In the genomic region with DNA sequence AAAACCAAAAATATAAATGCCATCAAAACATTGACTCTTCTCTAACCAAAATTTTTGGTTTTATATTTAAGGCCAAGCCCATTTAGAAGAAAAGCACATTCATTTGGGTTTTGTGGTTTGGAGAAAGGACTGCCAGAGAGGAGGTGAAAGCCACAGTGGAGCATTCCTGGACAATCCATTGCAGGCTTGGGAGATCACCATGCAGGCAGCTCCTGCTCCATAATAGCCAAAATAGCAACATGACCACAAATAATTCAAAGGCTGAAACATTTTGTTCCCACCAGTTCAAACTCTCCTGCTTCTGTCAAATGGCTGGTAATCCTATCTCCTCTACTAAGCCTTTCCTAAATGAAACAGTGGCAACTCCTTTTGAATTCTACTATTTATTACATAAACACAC, we compare ENCODE assay signal across 1 cellular context.
A peak's percentile ranks its signal among the peaks of the same experiment; 100 is the strongest.
TF ChIP-seq lines count a peak whose summit lies in the region.

No MANE protein-coding gene starts in this region.

TF ChIP-seq in SK-N-SH, 30 proteins besides CTCF, POLR2A, EP300 and RAD21 (continued from another document):
- TF ChIP-seq, protein P1, sequence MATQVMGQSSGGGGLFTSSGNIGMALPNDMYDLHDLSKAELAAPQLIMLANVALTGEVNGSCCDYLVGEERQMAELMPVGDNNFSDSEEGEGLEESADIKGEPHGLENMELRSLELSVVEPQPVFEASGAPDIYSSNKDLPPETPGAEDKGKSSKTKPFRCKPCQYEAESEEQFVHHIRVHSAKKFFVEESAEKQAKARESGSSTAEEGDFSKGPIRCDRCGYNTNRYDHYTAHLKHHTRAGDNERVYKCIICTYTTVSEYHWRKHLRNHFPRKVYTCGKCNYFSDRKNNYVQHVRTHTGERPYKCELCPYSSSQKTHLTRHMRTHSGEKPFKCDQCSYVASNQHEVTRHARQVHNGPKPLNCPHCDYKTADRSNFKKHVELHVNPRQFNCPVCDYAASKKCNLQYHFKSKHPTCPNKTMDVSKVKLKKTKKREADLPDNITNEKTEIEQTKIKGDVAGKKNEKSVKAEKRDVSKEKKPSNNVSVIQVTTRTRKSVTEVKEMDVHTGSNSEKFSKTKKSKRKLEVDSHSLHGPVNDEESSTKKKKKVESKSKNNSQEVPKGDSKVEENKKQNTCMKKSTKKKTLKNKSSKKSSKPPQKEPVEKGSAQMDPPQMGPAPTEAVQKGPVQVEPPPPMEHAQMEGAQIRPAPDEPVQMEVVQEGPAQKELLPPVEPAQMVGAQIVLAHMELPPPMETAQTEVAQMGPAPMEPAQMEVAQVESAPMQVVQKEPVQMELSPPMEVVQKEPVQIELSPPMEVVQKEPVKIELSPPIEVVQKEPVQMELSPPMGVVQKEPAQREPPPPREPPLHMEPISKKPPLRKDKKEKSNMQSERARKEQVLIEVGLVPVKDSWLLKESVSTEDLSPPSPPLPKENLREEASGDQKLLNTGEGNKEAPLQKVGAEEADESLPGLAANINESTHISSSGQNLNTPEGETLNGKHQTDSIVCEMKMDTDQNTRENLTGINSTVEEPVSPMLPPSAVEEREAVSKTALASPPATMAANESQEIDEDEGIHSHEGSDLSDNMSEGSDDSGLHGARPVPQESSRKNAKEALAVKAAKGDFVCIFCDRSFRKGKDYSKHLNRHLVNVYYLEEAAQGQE (IDR thresholded peaks at IDR 0.05; ENCODE audit: low read depth, low read length): no peak
- TF ChIP-seq EZH2phosphoT487 (IDR thresholded peaks at IDR 0.05; ENCODE audit: borderline replicate concordance, low read depth) (no peak), RCOR1 (IDR thresholded peaks at IDR 0.05; ENCODE audit: low read length) (no peak), NRF1 (IDR thresholded peaks at IDR 0.05; ENCODE audit: low read depth, low read length) (no peak)
- TF ChIP-seq, protein P2, sequence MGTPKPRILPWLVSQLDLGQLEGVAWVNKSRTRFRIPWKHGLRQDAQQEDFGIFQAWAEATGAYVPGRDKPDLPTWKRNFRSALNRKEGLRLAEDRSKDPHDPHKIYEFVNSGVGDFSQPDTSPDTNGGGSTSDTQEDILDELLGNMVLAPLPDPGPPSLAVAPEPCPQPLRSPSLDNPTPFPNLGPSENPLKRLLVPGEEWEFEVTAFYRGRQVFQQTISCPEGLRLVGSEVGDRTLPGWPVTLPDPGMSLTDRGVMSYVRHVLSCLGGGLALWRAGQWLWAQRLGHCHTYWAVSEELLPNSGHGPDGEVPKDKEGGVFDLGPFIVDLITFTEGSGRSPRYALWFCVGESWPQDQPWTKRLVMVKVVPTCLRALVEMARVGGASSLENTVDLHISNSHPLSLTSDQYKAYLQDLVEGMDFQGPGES (IDR thresholded peaks at IDR 0.05; ENCODE audit: low read depth, low read length): no peak
- TF ChIP-seq, protein P3, sequence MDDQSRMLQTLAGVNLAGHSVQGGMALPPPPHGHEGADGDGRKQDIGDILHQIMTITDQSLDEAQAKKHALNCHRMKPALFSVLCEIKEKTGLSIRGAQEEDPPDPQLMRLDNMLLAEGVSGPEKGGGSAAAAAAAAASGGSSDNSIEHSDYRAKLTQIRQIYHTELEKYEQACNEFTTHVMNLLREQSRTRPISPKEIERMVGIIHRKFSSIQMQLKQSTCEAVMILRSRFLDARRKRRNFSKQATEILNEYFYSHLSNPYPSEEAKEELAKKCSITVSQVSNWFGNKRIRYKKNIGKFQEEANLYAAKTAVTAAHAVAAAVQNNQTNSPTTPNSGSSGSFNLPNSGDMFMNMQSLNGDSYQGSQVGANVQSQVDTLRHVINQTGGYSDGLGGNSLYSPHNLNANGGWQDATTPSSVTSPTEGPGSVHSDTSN (IDR thresholded peaks at IDR 0.05): peak; percentile 30; the same call in 1 of the 2 replicates
- TF ChIP-seq, protein P4, sequence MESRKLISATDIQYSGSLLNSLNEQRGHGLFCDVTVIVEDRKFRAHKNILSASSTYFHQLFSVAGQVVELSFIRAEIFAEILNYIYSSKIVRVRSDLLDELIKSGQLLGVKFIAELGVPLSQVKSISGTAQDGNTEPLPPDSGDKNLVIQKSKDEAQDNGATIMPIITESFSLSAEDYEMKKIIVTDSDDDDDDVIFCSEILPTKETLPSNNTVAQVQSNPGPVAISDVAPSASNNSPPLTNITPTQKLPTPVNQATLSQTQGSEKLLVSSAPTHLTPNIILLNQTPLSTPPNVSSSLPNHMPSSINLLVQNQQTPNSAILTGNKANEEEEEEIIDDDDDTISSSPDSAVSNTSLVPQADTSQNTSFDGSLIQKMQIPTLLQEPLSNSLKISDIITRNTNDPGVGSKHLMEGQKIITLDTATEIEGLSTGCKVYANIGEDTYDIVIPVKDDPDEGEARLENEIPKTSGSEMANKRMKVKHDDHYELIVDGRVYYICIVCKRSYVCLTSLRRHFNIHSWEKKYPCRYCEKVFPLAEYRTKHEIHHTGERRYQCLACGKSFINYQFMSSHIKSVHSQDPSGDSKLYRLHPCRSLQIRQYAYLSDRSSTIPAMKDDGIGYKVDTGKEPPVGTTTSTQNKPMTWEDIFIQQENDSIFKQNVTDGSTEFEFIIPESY (IDR thresholded peaks at IDR 0.05; ENCODE audit: borderline replicate concordance, low read depth): no peak
